Comparison of ENCODE assay signal across 18 cellular contexts in genomic region chr14:24167527-24168114, GRCh38. TPM values are rescaled to one million over a fixed set of nuclear protein-coding genes. Genes with fewer than 3 reads are reported as not detected.
DNase-seq lines count a peak whose midpoint lies in the region; ATAC-seq and TF ChIP-seq lines count a peak whose summit lies in the region.
"Had no signal": no experiment of that assay in that cellular context is flagged by ENCODE, and none has a peak within 500 bp of the region (broad histone marks: within the 10 kb centered on the region; RNA-seq: fewer than 3 reads in every experiment).

No MANE protein-coding gene starts in this region.

- H3K9me3 Mint-ChIP-seq in activated naive CD4-positive, alpha-beta T cell treated with anti-CD3 and anti-CD28 coated beads for 36 hours, result no peaks in the 10 kb centered on the region
- H3K9me3 Mint-ChIP-seq in WTC11, result no peaks in the 10 kb centered on the region
- H3K9me3 Mint-ChIP-seq: endodermal cell had no signal

- intact Hi-C loops in activated naive CD4-positive, alpha-beta T cell treated with anti-CD3 and anti-CD28 coated beads for 36 hours (cut with micrococcal nuclease), result no loop called here
- intact Hi-C loops in upper lobe of right lung (cut with DNase I), result no loop called here

- DNase-seq in activated naive CD4-positive, alpha-beta T cell treated with anti-CD3 and anti-CD28 coated beads for 36 hours, result no peak
- DNase-seq in activated naive CD4-positive, alpha-beta T cell treated with anti-CD3 and anti-CD28 coated beads, Interleukin-2, amount 50 U/mL, for 16 hours, result no peak
- DNase-seq in WTC11 (ENCODE audit: low spot score), result no peak
- DNase-seq in fibroblast of the aortic adventitia (ENCODE audit: low read depth), result peak; percentile 16
- DNase-seq in upper lobe of right lung, result no peak
- DNase-seq in Peyer's patch, result no peak
- DNase-seq in NCI-H2196 (lab: John Stamatoyannopoulos, UW; ENCODE audit: unreplicated experiment), result no peak
- DNase-seq in caudate nucleus (lab: John Stamatoyannopoulos, UW), result no peak
- DNase-seq: central memory CD4-positive, alpha-beta T cell; endodermal cell; GDM1; HCEC 1CT; left cardiac atrium; NCI-H1092 treated with DMSO at 0.1 percent for 48 hours; NCI-H2171 treated with DMSO at 0.1 percent for 48 hours; small intestine; stimulated activated naive CD4-positive, alpha-beta T cell; T1000 had no signal

- H3K4me3 Mint-ChIP-seq in activated naive CD4-positive, alpha-beta T cell treated with anti-CD3 and anti-CD28 coated beads for 36 hours, result no peak overlapping the region
- H3K4me3 Mint-ChIP-seq in WTC11, result no peak overlapping the region
- H3K4me3 Mint-ChIP-seq: endodermal cell had no signal

- H3K4me1 Mint-ChIP-seq in activated naive CD4-positive, alpha-beta T cell treated with anti-CD3 and anti-CD28 coated beads for 36 hours (ENCODE audit: low read depth), result peaks cover 50% of the 10 kb centered on the region
- peaks cover 4% of the 10 kb centered on the region for H3K4me1 Mint-ChIP-seq in WTC11
- H3K4me1 Mint-ChIP-seq: endodermal cell had no signal

- H3K27ac ChIP-seq in upper lobe of right lung (no peak overlapping the region), Peyer's patch (no peak overlapping the region), caudate nucleus (ENCODE audit: low read depth, low read length) (no peak overlapping the region)

- H3K27me3 Mint-ChIP-seq in activated naive CD4-positive, alpha-beta T cell treated with anti-CD3 and anti-CD28 coated beads for 36 hours (ENCODE audit: low read depth), result no peaks in the 10 kb centered on the region
- no peaks in the 10 kb centered on the region; the same call in none of the 2 replicates for H3K27me3 Mint-ChIP-seq in WTC11 (ENCODE audit: low read depth)

- peaks cover 47% of the 10 kb centered on the region for H3K36me3 Mint-ChIP-seq in activated naive CD4-positive, alpha-beta T cell treated with anti-CD3 and anti-CD28 coated beads for 36 hours (ENCODE audit: low read depth)
- peaks cover 7% of the 10 kb centered on the region for H3K36me3 Mint-ChIP-seq in WTC11

- H3K27ac Mint-ChIP-seq in activated naive CD4-positive, alpha-beta T cell treated with anti-CD3 and anti-CD28 coated beads for 36 hours, result peak overlapping the region; percentile 46
- H3K27ac Mint-ChIP-seq in WTC11, result no peak overlapping the region
- H3K27ac Mint-ChIP-seq: endodermal cell had no signal

- H3K9me3 ChIP-seq in upper lobe of right lung (no peaks in the 10 kb centered on the region), Peyer's patch (no peaks in the 10 kb centered on the region)

- no peak for ATAC-seq in WTC11
- peak; percentile 34 for ATAC-seq in upper lobe of right lung
- ATAC-seq: left cardiac atrium had no signal

- H3K4me3 ChIP-seq in fibroblast of the aortic adventitia (ENCODE audit: low read depth, low read length), result no peak overlapping the region
- H3K4me3 ChIP-seq in upper lobe of right lung, result no peak overlapping the region
- H3K4me3 ChIP-seq in Peyer's patch, result no peak overlapping the region

- TF ChIP-seq CTCF in WTC11 (IDR thresholded peaks at IDR 0.05), result no peak
- no peak for TF ChIP-seq CTCF in fibroblast of the aortic adventitia (IDR thresholded peaks at IDR 0.05; ENCODE audit: insufficient read depth, low read length)
- TF ChIP-seq CTCF in upper lobe of right lung (IDR thresholded peaks at IDR 0.05), result no peak
- TF ChIP-seq CTCF in Peyer's patch (IDR thresholded peaks at IDR 0.05), result no peak

- H3K27me3 ChIP-seq in upper lobe of right lung (no peaks in the 10 kb centered on the region), Peyer's patch (no peaks in the 10 kb centered on the region)

- H3K4me1 ChIP-seq in upper lobe of right lung, result peaks cover 13% of the 10 kb centered on the region
- peaks cover 0 to 15% (median 5%) of the 10 kb centered on the region in 4 donors for H3K4me1 ChIP-seq in Peyer's patch

- H3K36me3 ChIP-seq in upper lobe of right lung (peaks cover 63% of the 10 kb centered on the region), Peyer's patch (peaks cover 0 to 70% (median 0%) of the 10 kb centered on the region in 3 donors)

- CTCF ChIA-PET in activated naive CD4-positive, alpha-beta T cell treated with anti-CD3 and anti-CD28 coated beads for 36 hours (lab: Charles Lee), result no interaction called here
- CTCF ChIA-PET in WTC11 (lab: Charles Lee), result no interaction called here

- POLR2A ChIA-PET in WTC11 (lab: Charles Lee), result no interaction called here

- TF ChIP-seq POLR2A in Peyer's patch (IDR thresholded peaks at IDR 0.05), result no peak

TF ChIP-seq in WTC11, 78 proteins besides CTCF, POLR2A, EP300 and RAD21:
- TF ChIP-seq GABPB1 (CRISPR knock-in tag; IDR thresholded peaks at IDR 0.05) (peak; percentile 86), JUN (CRISPR knock-in tag; IDR thresholded peaks at IDR 0.05) (no peak)
TF ChIP-seq in WTC11: peak in this region for 1.

RNA-seq across cellular contexts. Expression of gene REC8, which starts 4.3 kb away (rescaled TPM):
- 10 to 100 TPM; 19.3 to 22.3 TPM for total RNA-seq in activated naive CD4-positive, alpha-beta T cell treated with anti-CD3 and anti-CD28 coated beads for 36 hours
- 29.6 to 32.2 TPM (median 31.5 TPM) in 3 replicates for total RNA-seq in WTC11 (2021)
- 1.9 and 4.2 TPM in 2 replicates for total RNA-seq in fibroblast of the aortic adventitia (ENCODE audit: low replicate concordance)
- 18.5 TPM for total RNA-seq in upper lobe of right lung
- 10 to 100 TPM; 18.6 to 74.3 (median 37.8) TPM for total RNA-seq in Peyer's patch

RNA-seq across cellular contexts. Expression of gene IRF9, which starts 6.6 kb away (rescaled TPM):
- 100 to 1,000 TPM; 202 to 212 TPM for total RNA-seq in activated naive CD4-positive, alpha-beta T cell treated with anti-CD3 and anti-CD28 coated beads for 36 hours
- total RNA-seq in WTC11 (2021) (15.6 to 16.2 TPM (median 15.7 TPM) in 3 replicates), fibroblast of the aortic adventitia (ENCODE audit: low replicate concordance) (43.8 and 63.1 TPM in 2 replicates), upper lobe of right lung (123 TPM), Peyer's patch (100 to 1,000 TPM in 1 of 4 donors, 10 to 100 TPM in 3; 64.1 to 219 (median 80.8) TPM)

RNA-seq across cellular contexts. Expression of gene RNF31, which starts 20.3 kb away (rescaled TPM):
- total RNA-seq in activated naive CD4-positive, alpha-beta T cell treated with anti-CD3 and anti-CD28 coated beads for 36 hours, result 10 to 100 TPM; 51.1 to 53.8 TPM
- total RNA-seq in WTC11 (2021), result 63.0 to 86.2 TPM (median 68.4 TPM) in 3 replicates
- total RNA-seq in fibroblast of the aortic adventitia (ENCODE audit: low replicate concordance), result 51.1 and 165 TPM in 2 replicates
- total RNA-seq in upper lobe of right lung, result 52.3 TPM
- 10 to 100 TPM; 46.4 to 90.8 (median 71.1) TPM for total RNA-seq in Peyer's patch

RNA-seq across cellular contexts. Expression of gene IPO4, which starts 21.0 kb away (rescaled TPM):
- total RNA-seq in activated naive CD4-positive, alpha-beta T cell treated with anti-CD3 and anti-CD28 coated beads for 36 hours, result 10 to 100 TPM; 64.2 to 74.5 TPM
- total RNA-seq in WTC11 (2021), result 87.6 to 128 TPM (median 91.2 TPM) in 3 replicates
- total RNA-seq in fibroblast of the aortic adventitia (ENCODE audit: low replicate concordance), result 44.0 and 52.0 TPM in 2 replicates
- 25.1 TPM for total RNA-seq in upper lobe of right lung
- total RNA-seq in Peyer's patch, result 10 to 100 TPM; 12.8 to 56.9 (median 34.2) TPM

RNA-seq across cellular contexts. Expression of gene PSME2, which starts 21.2 kb away (rescaled TPM):
- 100 to 1,000 TPM; 392 to 404 TPM for total RNA-seq in activated naive CD4-positive, alpha-beta T cell treated with anti-CD3 and anti-CD28 coated beads for 36 hours
- 103 to 112 TPM (median 103 TPM) in 3 replicates for total RNA-seq in WTC11 (2021)
- total RNA-seq in fibroblast of the aortic adventitia (ENCODE audit: low replicate concordance), result 33.4 and 78.3 TPM in 2 replicates
- 138 TPM for total RNA-seq in upper lobe of right lung
- 100 to 1,000 TPM; 119 to 258 (median 162) TPM for total RNA-seq in Peyer's patch
